In genomic region chr17:7258731-7259554, GRCh38 we compare ENCODE assay signal across 11 cellular contexts. TPM values are rescaled to one million over a fixed set of nuclear protein-coding genes. Genes with fewer than 3 reads are reported as not detected.
DNase-seq lines count a peak whose midpoint lies in the region; ATAC-seq and TF ChIP-seq lines count a peak whose summit lies in the region.
"Had no signal": no experiment of that assay in that cellular context is flagged by ENCODE, and none has a peak within 500 bp of the region (broad histone marks: within the 10 kb centered on the region; RNA-seq: fewer than 3 reads in every experiment).

No MANE protein-coding gene starts in this region.

- no peak overlapping the region for H3K4me3 ChIP-seq in GM23248
- H3K4me3 ChIP-seq in endodermal cell (ENCODE audit: low read length): no peak overlapping the region
- no peak overlapping the region for H3K4me3 ChIP-seq in osteoblast (ENCODE audit: insufficient read depth, low read length)
- H3K4me3 ChIP-seq in coronary artery: no peak overlapping the region
- H3K4me3 ChIP-seq: psoas muscle had no signal

- no peak for ATAC-seq in activated T-helper 17 cell treated with anti-CD3 and anti-CD28 coated beads, Interleukin-2, amount 50 U/mL, for 72 hours (replicated peaks)
- ATAC-seq in HG03571 (IDR thresholded peaks at IDR 0.05; ENCODE audit: unreplicated experiment): no peak
- ATAC-seq: psoas muscle had no signal

- no peaks in the 10 kb centered on the region for H3K9me3 Mint-ChIP-seq in endodermal cell
- no peaks in the 10 kb centered on the region for H3K9me3 Mint-ChIP-seq in activated T-helper 17 cell treated with anti-CD3 and anti-CD28 coated beads, Interleukin-2, amount 50 U/mL, for 72 hours

- in situ Hi-C loops in GM23248 (cut with MboI): no loop called here

- H2AFZ ChIP-seq in GM23248 (no peak overlapping the region), osteoblast (ENCODE audit: low read length) (no peak overlapping the region)

- DNase-seq in GM23248 (peak; percentile 82), NCI-H460 (ENCODE audit: extremely low read depth, low read depth) (peak; percentile 52), endodermal cell (no peak), osteoblast (ENCODE audit: insufficient read length, low spot score, missing footprints) (peak; percentile 90), NCI-H2227 treated with DMSO at 0.1 percent for 48 hours (lab: John Stamatoyannopoulos, UW) (no peak), coronary artery (ENCODE audit: low spot score) (no peak)
- DNase-seq: cortex of kidney, GDM1, psoas muscle had no signal

- H3K9ac ChIP-seq in GM23248 (no peak overlapping the region), endodermal cell (ENCODE audit: extremely low read depth, low read length, poor library complexity, severe bottlenecking) (no peak overlapping the region)

- H3K27ac ChIP-seq in GM23248 (no peak overlapping the region; the same call in 1 of the 2 replicates), endodermal cell (ENCODE audit: low read depth, low read length) (no peak overlapping the region), osteoblast (ENCODE audit: low read depth, low read length) (no peak overlapping the region), coronary artery (no peak overlapping the region)
- H3K27ac ChIP-seq: psoas muscle had no signal

- H3K27me3 ChIP-seq in GM23248 (replicated peaks; ENCODE audit: insufficient read depth): no peaks in the 10 kb centered on the region
- H3K27me3 ChIP-seq in endodermal cell (ENCODE audit: control insufficient read depth, insufficient read depth, low read length, poor library complexity, severe bottlenecking): peaks cover 36% of the 10 kb centered on the region
- H3K27me3 ChIP-seq in osteoblast (ENCODE audit: insufficient read depth, low read length): peaks cover 15% of the 10 kb centered on the region

- H3K27me3 Mint-ChIP-seq in endodermal cell (ENCODE audit: insufficient read depth): no peaks in the 10 kb centered on the region
- H3K27me3 Mint-ChIP-seq in activated T-helper 17 cell treated with anti-CD3 and anti-CD28 coated beads, Interleukin-2, amount 50 U/mL, for 72 hours: peaks cover 11% of the 10 kb centered on the region

- H4K20me1 ChIP-seq in GM23248 (ENCODE audit: insufficient read depth) (no peaks in the 10 kb centered on the region), osteoblast (ENCODE audit: insufficient read depth, low read length) (no peaks in the 10 kb centered on the region)

- H3K79me2 ChIP-seq in GM23248 (ENCODE audit: insufficient read depth): peaks cover 14% of the 10 kb centered on the region
- H3K79me2 ChIP-seq in osteoblast (ENCODE audit: insufficient read depth, low read length): peaks cover 5% of the 10 kb centered on the region

- no peaks in the 10 kb centered on the region for H3K9me2 ChIP-seq in GM23248 (ENCODE audit: insufficient read depth)

- H3K4me1 ChIP-seq in GM23248 (ENCODE audit: insufficient read depth) (peaks cover 10% of the 10 kb centered on the region), endodermal cell (ENCODE audit: control insufficient read depth, insufficient read depth, low read length) (no peaks in the 10 kb centered on the region), osteoblast (ENCODE audit: insufficient read depth, low read length) (peaks cover 16% of the 10 kb centered on the region)

- WGBS in GM23248 (ENCODE audit: low coverage in 1 of 2, low lambda C conversion rate in 2 of 2, missing lambda C conversion rate in 2 of 2), 2 experiments: 69 to 80% methylated on average over 7 of the region's 7 CpGs
- WGBS in endodermal cell (ENCODE audit: insufficient coverage in 1 of 2, insufficient read length in 1 of 2), 2 experiments: 94 to 96% methylated on average over 6 to 7 of the region's 7 CpGs

- peaks cover 29% of the 10 kb centered on the region for H3K36me3 ChIP-seq in GM23248 (ENCODE audit: low read depth)
- H3K36me3 ChIP-seq in endodermal cell (ENCODE audit: control insufficient read depth, insufficient read depth, low read length): peaks cover 35% of the 10 kb centered on the region
- peaks cover 41% of the 10 kb centered on the region for H3K36me3 ChIP-seq in osteoblast (ENCODE audit: insufficient read depth, low read length)

- no peak for TF ChIP-seq CTCF in endodermal cell (conservative IDR thresholded peaks at IDR 0.05)
- TF ChIP-seq CTCF in osteoblast (IDR thresholded peaks at IDR 0.05; ENCODE audit: extremely low read depth, low read depth, low read length): no peak
- no peak for TF ChIP-seq CTCF in coronary artery (IDR thresholded peaks at IDR 0.05)

- peak overlapping the region; percentile 52 for H3K27ac Mint-ChIP-seq in endodermal cell
- H3K27ac Mint-ChIP-seq in activated T-helper 17 cell treated with anti-CD3 and anti-CD28 coated beads, Interleukin-2, amount 50 U/mL, for 72 hours: no peak overlapping the region

- peak overlapping the region; percentile 98 for H3K4me3 Mint-ChIP-seq in endodermal cell
- H3K4me3 Mint-ChIP-seq in activated T-helper 17 cell treated with anti-CD3 and anti-CD28 coated beads, Interleukin-2, amount 50 U/mL, for 72 hours: no peak overlapping the region

- H3K36me3 Mint-ChIP-seq in endodermal cell (ENCODE audit: low read depth): peaks cover 38% of the 10 kb centered on the region
- H3K36me3 Mint-ChIP-seq in activated T-helper 17 cell treated with anti-CD3 and anti-CD28 coated beads, Interleukin-2, amount 50 U/mL, for 72 hours (ENCODE audit: low read depth): peaks cover 63% of the 10 kb centered on the region

- peaks cover 11% of the 10 kb centered on the region for H3F3A ChIP-seq in GM23248 (ENCODE audit: insufficient read depth)

- H3K4me2 ChIP-seq in GM23248 (ENCODE audit: unreplicated experiment) (no peak overlapping the region), osteoblast (ENCODE audit: insufficient read depth, low read length) (no peak overlapping the region)

- H3K9me3 ChIP-seq in GM23248 (ENCODE audit: low read depth) (no peaks in the 10 kb centered on the region), endodermal cell (ENCODE audit: control insufficient read depth, low read length) (no peaks in the 10 kb centered on the region), osteoblast (ENCODE audit: low read depth, low read length) (no peaks in the 10 kb centered on the region)
- H3K9me3 ChIP-seq: psoas muscle had no signal

- H3K4me1 Mint-ChIP-seq in endodermal cell: peaks cover 10% of the 10 kb centered on the region
- H3K4me1 Mint-ChIP-seq in activated T-helper 17 cell treated with anti-CD3 and anti-CD28 coated beads, Interleukin-2, amount 50 U/mL, for 72 hours: peaks cover 10% of the 10 kb centered on the region

RNA-seq across cellular contexts. Expression of gene CLDN7, which starts 3.3 kb away (rescaled TPM):
- total RNA-seq in GM23248 (2014; rRNA removed; shearing (Covaris generic)): 4.5 and 5.4 TPM in 2 replicates
- 1.7 and 2.3 TPM in 2 replicates for polyA plus RNA-seq in GM23248 (2016; fragmentation: Nextera tagmentation; extraction: Ambion mirVana)
- total RNA-seq in NCI-H460 (2014; rRNA removed; shearing (Covaris generic)): 12.6 and 13.2 TPM in 2 replicates
- polyA plus RNA-seq in NCI-H460 (2014; cell fraction: nucleus; rRNA removed): 21.0 and 29.6 TPM in 2 replicates
- total RNA-seq in endodermal cell: 100 to 1,000 TPM; 142 to 149 TPM
- polyA plus RNA-seq in endodermal cell (2013, experiment 1 of 2): 12.5 TPM
- polyA plus RNA-seq in endodermal cell (2013, experiment 2 of 2): 6.7 TPM
- 0.36 and 1.8 TPM in 2 replicates for total RNA-seq in osteoblast
- 1 to 10 TPM in 1 of 2 donors, under 1 TPM in 1; 0.52 to 1.0 TPM for total RNA-seq in activated T-helper 17 cell treated with anti-CD3 and anti-CD28 coated beads, Interleukin-2, amount 50 U/mL, for 72 hours

RNA-seq across cellular contexts. Expression of gene ELP5, which starts 6.9 kb away (rescaled TPM):
- 25.9 and 32.9 TPM in 2 replicates for total RNA-seq in GM23248 (2014; rRNA removed; shearing (Covaris generic))
- polyA plus RNA-seq in GM23248 (2016; fragmentation: Nextera tagmentation; extraction: Ambion mirVana): 34.8 and 34.9 TPM in 2 replicates
- 60.6 and 61.4 TPM in 2 replicates for total RNA-seq in NCI-H460 (2014; rRNA removed; shearing (Covaris generic))
- polyA plus RNA-seq in NCI-H460 (2014; cell fraction: nucleus; rRNA removed): 83.0 and 90.1 TPM in 2 replicates
- total RNA-seq in endodermal cell (10 to 100 TPM; 45.3 to 68.0 TPM), osteoblast (21.7 and 26.2 TPM in 2 replicates)
- 71.2 TPM for polyA plus RNA-seq in endodermal cell (2013, experiment 1 of 2)
- 61.3 TPM for polyA plus RNA-seq in endodermal cell (2013, experiment 2 of 2)
- 10 to 100 TPM; 43.7 to 72.0 TPM for total RNA-seq in activated T-helper 17 cell treated with anti-CD3 and anti-CD28 coated beads, Interleukin-2, amount 50 U/mL, for 72 hours

RNA-seq across cellular contexts. Expression of gene CTDNEP1, which starts 7.4 kb away (rescaled TPM):
- 38.9 and 63.2 TPM in 2 replicates for total RNA-seq in GM23248 (2014; rRNA removed; shearing (Covaris generic))
- polyA plus RNA-seq in GM23248 (2016; fragmentation: Nextera tagmentation; extraction: Ambion mirVana): 30.0 and 30.7 TPM in 2 replicates
- 46.9 and 48.4 TPM in 2 replicates for total RNA-seq in NCI-H460 (2014; rRNA removed; shearing (Covaris generic))
- 39.7 and 48.5 TPM in 2 replicates for polyA plus RNA-seq in NCI-H460 (2014; cell fraction: nucleus; rRNA removed)
- 100 to 1,000 TPM; 123 to 125 TPM for total RNA-seq in endodermal cell
- 156 TPM for polyA plus RNA-seq in endodermal cell (2013, experiment 1 of 2)
- polyA plus RNA-seq in endodermal cell (2013, experiment 2 of 2): 135 TPM
- total RNA-seq in osteoblast: 29.8 and 31.8 TPM in 2 replicates
- total RNA-seq in activated T-helper 17 cell treated with anti-CD3 and anti-CD28 coated beads, Interleukin-2, amount 50 U/mL, for 72 hours: 100 to 1,000 TPM; 152 to 209 TPM

RNA-seq across cellular contexts. Expression of gene GABARAP, which starts 16.7 kb away (rescaled TPM):
- total RNA-seq in GM23248 (2014; rRNA removed; shearing (Covaris generic)): 152 and 355 TPM in 2 replicates
- 845 and 847 TPM in 2 replicates for polyA plus RNA-seq in GM23248 (2016; fragmentation: Nextera tagmentation; extraction: Ambion mirVana)
- 150 and 175 TPM in 2 replicates for total RNA-seq in NCI-H460 (2014; rRNA removed; shearing (Covaris generic))
- 18.7 and 38.8 TPM in 2 replicates for polyA plus RNA-seq in NCI-H460 (2014; cell fraction: nucleus; rRNA removed)
- total RNA-seq in endodermal cell (100 to 1,000 TPM; 264 to 317 TPM), osteoblast (396 and 422 TPM in 2 replicates)
- 671 TPM for polyA plus RNA-seq in endodermal cell (2013, experiment 1 of 2)
- 581 TPM for polyA plus RNA-seq in endodermal cell (2013, experiment 2 of 2)
- 100 to 1,000 TPM; 190 to 239 TPM for total RNA-seq in activated T-helper 17 cell treated with anti-CD3 and anti-CD28 coated beads, Interleukin-2, amount 50 U/mL, for 72 hours

RNA-seq across cellular contexts. Expression of gene PHF23, which starts 19.7 kb away (rescaled TPM):
- total RNA-seq in GM23248 (2014; rRNA removed; shearing (Covaris generic)): 32.0 and 42.6 TPM in 2 replicates
- 40.7 and 45.6 TPM in 2 replicates for polyA plus RNA-seq in GM23248 (2016; fragmentation: Nextera tagmentation; extraction: Ambion mirVana)
- total RNA-seq in NCI-H460 (2014; rRNA removed; shearing (Covaris generic)): 32.5 and 38.8 TPM in 2 replicates
- 20.7 and 21.2 TPM in 2 replicates for polyA plus RNA-seq in NCI-H460 (2014; cell fraction: nucleus; rRNA removed)
- total RNA-seq in endodermal cell (10 to 100 TPM; 67.3 to 71.6 TPM), osteoblast (53.2 and 55.4 TPM in 2 replicates)
- polyA plus RNA-seq in endodermal cell (2013, experiment 1 of 2): 59.3 TPM
- polyA plus RNA-seq in endodermal cell (2013, experiment 2 of 2): 53.4 TPM
- total RNA-seq in activated T-helper 17 cell treated with anti-CD3 and anti-CD28 coated beads, Interleukin-2, amount 50 U/mL, for 72 hours: 10 to 100 TPM; 43.5 to 52.3 TPM

Comparison
In these comparisons a context has a peak if more than half of its experiments do, and no peak if none do; other contexts are left out.
1. DNase-seq: peak in GM23248 (single experiment), NCI-H460 (single experiment) and osteoblast (single experiment); none in endodermal cell (single experiment), NCI-H2227 treated with DMSO at 0.1 percent for 48 hours (single experiment) and coronary artery (single experiment).
2. RNA of gene CLDN7, which starts 3.3 kb away (total RNA-seq): 142 to 149 TPM in endodermal cell; 12.6 to 13.2 TPM in NCI-H460, 4.5 to 5.4 TPM in GM23248, 0.52 to 1.0 TPM in activated T-helper 17 cell treated with anti-CD3 and anti-CD28 coated beads, Interleukin-2, amount 50 U/mL, for 72 hours and 0.36 to 1.8 TPM in osteoblast; every median in the first group is over 10 times any median in the second.